Comparison of ENCODE assay signal across 22 cellular contexts in the genomic region with DNA sequence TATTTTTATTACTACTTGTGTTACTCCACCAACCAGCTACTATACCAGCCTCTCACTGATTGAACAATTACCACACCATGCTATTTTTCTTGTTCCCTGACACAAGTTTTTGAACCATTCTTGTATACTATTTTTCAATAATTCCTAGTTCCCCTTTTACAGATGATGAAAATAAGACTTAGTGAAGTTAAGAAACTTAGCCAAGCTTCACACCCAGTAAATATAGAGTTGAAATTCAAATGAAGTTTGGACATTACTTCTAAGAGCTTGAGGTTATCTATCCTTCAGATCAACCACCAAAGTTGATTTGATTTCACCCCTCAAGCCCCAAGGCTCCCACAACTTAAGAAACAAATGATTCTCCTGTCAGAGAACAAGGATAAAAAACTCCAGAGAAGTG. TPM values are rescaled to one million over a fixed set of nuclear protein-coding genes. Genes with fewer than 3 reads are reported as not detected.
DNase-seq lines count a peak whose midpoint lies in the region; ATAC-seq, FAIRE-seq and TF ChIP-seq lines count a peak whose summit lies in the region.
"Had no signal": no experiment of that assay in that cellular context is flagged by ENCODE, and none has a peak within 500 bp of the region (broad histone marks: within the 10 kb centered on the region; RNA-seq: fewer than 3 reads in every experiment).

No MANE protein-coding gene starts in this region.

- H3K4me3 ChIP-seq in GM12878 = no peak overlapping the region
- no peak overlapping the region for H3K4me3 ChIP-seq in sigmoid colon
- H3K4me3 ChIP-seq: BLaER1, K562, spleen, stomach, uterus had no signal

- H3K4me3 Mint-ChIP-seq in activated CD4-positive, alpha-beta T cell treated with anti-CD3 and anti-CD28 coated beads for 36 hours = no peak overlapping the region
- H3K4me3 Mint-ChIP-seq: activated CD4-positive, alpha-beta memory T cell treated with anti-CD3 and anti-CD28 coated beads, Interleukin-2, amount 10 ng/mL, durations not matched to agents 7 days and 5 days; activated T-helper 1 cell treated with anti-CD3 and anti-CD28 coated beads, Interleukin-12 subunit alpha, Interleukin-12 subunit beta, Interleukin-2, Interleukin-4 antibody, amounts not matched to agents 30 ng/mL and 10 ng/mL and 1 ng/mL, durations not matched to agents 14 hours and 24 hours and 36 hours had no signal

- H3K36me3 Mint-ChIP-seq in activated CD4-positive, alpha-beta T cell treated with anti-CD3 and anti-CD28 coated beads for 36 hours (ENCODE audit: low read depth) = peaks cover under 1% of the 10 kb centered on the region

- CTCF ChIA-PET in GM12878 (lab: Yijun Ruan, JAX) (interaction anchor here (0.8 to 1.6 kb wide), 6 partner anchors 13 to 670 kb away, joined by 3 to 5 read pairs (median 3); no protein-coding TSS in a partner anchor), HEK293T (lab: Yijun Ruan, JAX) (no interaction called here)
- CTCF ChIA-PET in activated CD4-positive, alpha-beta T cell treated with anti-CD3 and anti-CD28 coated beads for 36 hours (lab: Charles Lee) = interaction anchor here (0.5 to 2.6 kb wide), 2 partner anchors 21 kb away, joined by 3 to 8 read pairs; no protein-coding TSS in a partner anchor

- H3K9ac ChIP-seq in GM12878 (ENCODE audit: control insufficient read depth, insufficient read depth, low read length) = no peak overlapping the region
- H3K9ac ChIP-seq: BLaER1 had no signal

- H3K36me3 ChIP-seq in GM12878 (ENCODE audit: control insufficient read depth in 2 of 2, insufficient read depth in 2 of 2, low read length in 1 of 2) = no peaks in the 10 kb centered on the region
- no peaks in the 10 kb centered on the region for H3K36me3 ChIP-seq in sigmoid colon
- H3K36me3 ChIP-seq: BLaER1, spleen, stomach, uterus had no signal

- no TSS peak for BruUV-seq in GM12878 (replicated peaks; lab: Mats Ljungman, UMichigan)

- no peak overlapping the region for H3K27ac Mint-ChIP-seq in activated CD4-positive, alpha-beta T cell treated with anti-CD3 and anti-CD28 coated beads for 36 hours
- H3K27ac Mint-ChIP-seq: activated CD4-positive, alpha-beta memory T cell treated with anti-CD3 and anti-CD28 coated beads, Interleukin-2, amount 10 ng/mL, durations not matched to agents 7 days and 5 days; activated T-helper 1 cell treated with anti-CD3 and anti-CD28 coated beads, Interleukin-12 subunit alpha, Interleukin-12 subunit beta, Interleukin-2, Interleukin-4 antibody, amounts not matched to agents 30 ng/mL and 10 ng/mL and 1 ng/mL, durations not matched to agents 14 hours and 24 hours and 36 hours had no signal

- intact Hi-C loops in GM12878 (cut with micrococcal nuclease; ENCODE audit: unreplicated experiment) (no loop called here), sigmoid colon (cut with DNase I) (no loop called here)
- intact Hi-C loops in activated CD4-positive, alpha-beta T cell treated with anti-CD3 and anti-CD28 coated beads for 36 hours (cut with DNase I, micrococcal nuclease) = no loop called here

- RAD21 ChIA-PET in GM12878 (lab: Charles Lee; ENCODE audit: unreplicated experiment) = interaction anchor here (1.3 to 2.3 kb wide), 2 partner anchors 19 to 21 kb away, joined by 3 to 9 read pairs; no protein-coding TSS in a partner anchor

- POLR2A ChIA-PET in GM12878 (lab: Charles Lee) = no interaction called here
- POLR2A ChIA-PET in HEK293T (lab: Yijun Ruan, JAX) = no interaction called here
- POLR2A ChIA-PET in activated CD4-positive, alpha-beta T cell treated with anti-CD3 and anti-CD28 coated beads for 36 hours (lab: Charles Lee) = no interaction called here

- H3K27ac ChIP-seq in GM12878 (ENCODE audit: control insufficient read depth, insufficient read depth) (no peak overlapping the region), sigmoid colon (no peak overlapping the region)
- H3K27ac ChIP-seq: BLaER1, foreskin keratinocyte, HL-60, spleen, uterus had no signal

- TF ChIP-seq EP300 in GM12878 (IDR thresholded peaks at IDR 0.05; ENCODE audit: borderline replicate concordance in 1 of 2, control insufficient read depth in 1 of 2, low read depth in 2 of 2, low read length in 2 of 2) = no peak
- no peak for TF ChIP-seq EP300 in sigmoid colon (IDR thresholded peaks at IDR 0.05)

- FAIRE-seq in GM12878 (lab: Jason Lieb, UNC) = no peak
- FAIRE-seq: K562 had no signal

- TF ChIP-seq POLR2A in GM12878 (IDR thresholded peaks at IDR 0.05; ENCODE audit: low read depth, low read length) = no peak
- TF ChIP-seq POLR2A in sigmoid colon (IDR thresholded peaks at IDR 0.05) = no peak

- H3K9me3 ChIP-seq in GM12878 (replicated peaks; ENCODE audit: control insufficient read depth, insufficient read depth, low read length) (no peaks in the 10 kb centered on the region), sigmoid colon (no peaks in the 10 kb centered on the region)
- H3K9me3 ChIP-seq: BLaER1, spleen, stomach, uterus had no signal

- H2AFZ ChIP-seq in GM12878 (ENCODE audit: control insufficient read depth, low read depth, low read length) = no peak overlapping the region

- H3K4me1 ChIP-seq in GM12878 (ENCODE audit: control insufficient read depth, insufficient read depth, low read length) (peaks cover 30% of the 10 kb centered on the region), sigmoid colon (peaks cover 0 to 7% (median 0%) of the 10 kb centered on the region in 4 donors)
- H3K4me1 ChIP-seq: foreskin keratinocyte, uterus had no signal

- DNase-seq in GM12878 (ENCODE audit: low read depth, low spot score) (no peak), HEK293T (ENCODE audit: extremely low spot score) (no peak), sigmoid colon (no peak)
- no peak for DNase-seq in activated CD4-positive, alpha-beta T cell treated with anti-CD3 and anti-CD28 coated beads for 36 hours
- DNase-seq: activated CD4-positive, alpha-beta memory T cell treated with anti-CD3 and anti-CD28 coated beads, Interleukin-2, amount 10 ng/mL, durations not matched to agents 7 days and 5 days; DMS53; foreskin keratinocyte; HCEC 1CT; left ventricle myocardium superior; NCI-H1417; NCI-H345; spleen; stomach; uterus had no signal

- H3K4me2 ChIP-seq in GM12878 (ENCODE audit: control insufficient read depth, insufficient read depth) = peak overlapping the region; percentile 18; the same call in 1 of the 2 replicates

- TF ChIP-seq CTCF in GM12878 (IDR thresholded peaks at IDR 0.05 in 2 of 3, conservative IDR thresholded peaks at IDR 0.05 in 1 of 3; ENCODE audit: control insufficient read depth in 2 of 3, extremely low read depth in 1 of 3, insufficient read depth in 1 of 3, low read depth in 3 of 3, low read length in 3 of 3) = no peak
- TF ChIP-seq CTCF in sigmoid colon (IDR thresholded peaks at IDR 0.05) = no peak

- SMC1A ChIA-PET in GM12878 (lab: Charles Lee; ENCODE audit: uncharacterized antibody, unreplicated experiment) = interaction anchor here (0.6 to 3.2 kb wide), 4 partner anchors 13 to 152 kb away, joined by 3 to 14 read pairs (median 6); no protein-coding TSS in a partner anchor

- H3K27me3 ChIP-seq in GM12878 (replicated peaks in 1 of 2; ENCODE audit: control insufficient read depth in 2 of 2, insufficient read depth in 2 of 2, low read length in 1 of 2) (no peaks in the 10 kb centered on the region), sigmoid colon (no peaks in the 10 kb centered on the region)
- H3K27me3 ChIP-seq: BLaER1, spleen, stomach, uterus had no signal

- in situ Hi-C loops in GM12878 (cut with MboI) = no loop called here

- H4K20me1 ChIP-seq in GM12878 (ENCODE audit: control insufficient read depth, insufficient read depth) = no peaks in the 10 kb centered on the region
- H4K20me1 ChIP-seq: BLaER1 had no signal

- no peak for TF ChIP-seq RAD21 in GM12878 (IDR thresholded peaks at IDR 0.05; ENCODE audit: insufficient read depth, low read depth, low read length)

- peaks cover 11% of the 10 kb centered on the region for H3K4me1 Mint-ChIP-seq in activated CD4-positive, alpha-beta T cell treated with anti-CD3 and anti-CD28 coated beads for 36 hours

- H3K27me3 Mint-ChIP-seq in activated CD4-positive, alpha-beta T cell treated with anti-CD3 and anti-CD28 coated beads for 36 hours = no peaks in the 10 kb centered on the region

- no peaks in the 10 kb centered on the region for H3K79me2 ChIP-seq in GM12878 (ENCODE audit: control insufficient read depth, insufficient read depth, low read length)

- H3K9me3 Mint-ChIP-seq in activated CD4-positive, alpha-beta T cell treated with anti-CD3 and anti-CD28 coated beads for 36 hours (ENCODE audit: low read depth) = no peaks in the 10 kb centered on the region
- H3K9me3 Mint-ChIP-seq: activated T-helper 1 cell treated with anti-CD3 and anti-CD28 coated beads, Interleukin-12 subunit alpha, Interleukin-12 subunit beta, Interleukin-2, Interleukin-4 antibody, amounts not matched to agents 30 ng/mL and 10 ng/mL and 1 ng/mL, durations not matched to agents 14 hours and 24 hours and 36 hours had no signal

- peak; percentile 70 for ATAC-seq in GM18861 (IDR thresholded peaks at IDR 0.05; ENCODE audit: unreplicated experiment)
- ATAC-seq in GM21447 (IDR thresholded peaks at IDR 0.05; ENCODE audit: unreplicated experiment) = peak; percentile 54
- peak; percentile 53 for ATAC-seq in HG03064 (IDR thresholded peaks at IDR 0.05; ENCODE audit: low read depth, unreplicated experiment)
- peak; percentile 75 for ATAC-seq in GM12878
- no peak for ATAC-seq in activated CD4-positive, alpha-beta T cell treated with anti-CD3 and anti-CD28 coated beads for 36 hours
- ATAC-seq: foreskin keratinocyte, K562, left ventricle myocardium superior had no signal

TF ChIP-seq in HEK293T, 16 proteins besides CTCF, POLR2A, EP300 and RAD21 (continues in another document):
- TF ChIP-seq ARNT (IDR thresholded peaks at IDR 0.05) (no peak), LEF1 (IDR thresholded peaks at IDR 0.05; ENCODE audit: borderline replicate concordance) (no peak)

RNA-seq across cellular contexts. Expression of a gene that starts 13.1 kb away (rescaled TPM):
- 1.1 and 1.2 TPM in 2 replicates for total RNA-seq in GM12878 (2013; cell fraction: nucleolus; rRNA removed)
- total RNA-seq in GM12878 (2014; rRNA removed) (0.45 and 0.54 TPM in 2 replicates), GM12878 (2014; rRNA removed; fragmentation: Illumina TruSeq; extraction: Trizol) (0.72 and 0.78 TPM in 2 replicates), GM12878 (2021) (0.56 TPM in 2 replicates), sigmoid colon (1 to 10 TPM in 1 of 4 donors, under 1 TPM in 1, not detected in 2; 0.71 to 2.2 TPM)
- 2.0 TPM for polyA plus RNA-seq in GM12878 (2011; ENCODE audit: low read depth)
- polyA plus RNA-seq in GM12878 (2011; rRNA removed) (0.24 and 0.34 TPM in 2 replicates), GM12878 (2014; fragmentation: Illumina TruSeq; extraction: Trizol) (0.87 and 1.00 TPM in 2 replicates), GM12878 (2014; fragmentation: Nextera tagmentation; extraction: Ambion mirVana) (under 1 TPM; 0.21 to 0.51 TPM), GM12878 (2014; rRNA removed) (0.67 and 0.74 TPM in 2 replicates), GM12878 (2016; fragmentation: Nextera tagmentation; extraction: Ambion mirVana) (1 to 10 TPM in 1 of 2 experiments, under 1 TPM in 1; 0.54 to 1.4 TPM), sigmoid colon (100 to 1,000 TPM in 2 of 3 donors, 10 to 100 TPM in 1; 35.4 to 198 (median 154) TPM)
- 0.23 and 0.25 TPM in 2 replicates for polyA plus RNA-seq in GM12878 (2011; cell fraction: cytosol; rRNA removed)
- polyA plus RNA-seq in GM12878 (2011; cell fraction: nucleus; rRNA removed) = 0.51 and 0.66 TPM in 2 replicates
- 3.0 and 5.4 TPM in 2 replicates for polyA plus RNA-seq in GM12878 (2012)
- 0.67 and 0.80 TPM in 2 replicates for polyA minus RNA-seq in GM12878 (2011; rRNA and poly(A)+ RNA removed)
- not detected in 2 replicates for polyA minus RNA-seq in GM12878 (2011; cell fraction: cytosol; rRNA and poly(A)+ RNA removed)
- polyA minus RNA-seq in GM12878 (2011; cell fraction: nucleus; rRNA and poly(A)+ RNA removed) = 0.96 and 0.97 TPM in 2 replicates
- total RNA-seq in activated CD4-positive, alpha-beta T cell treated with anti-CD3 and anti-CD28 coated beads for 36 hours = under 1 TPM; 0.09 to 0.14 TPM
- total RNA-seq: activated CD4-positive, alpha-beta memory T cell treated with anti-CD3 and anti-CD28 coated beads, Interleukin-2, amount 10 ng/mL, durations not matched to agents 7 days and 5 days; activated T-helper 1 cell treated with anti-CD3 and anti-CD28 coated beads, Interleukin-12 subunit alpha, Interleukin-12 subunit beta, Interleukin-2, Interleukin-4 antibody, amounts not matched to agents 30 ng/mL and 10 ng/mL and 1 ng/mL, durations not matched to agents 14 hours and 24 hours and 36 hours; foreskin keratinocyte; left ventricle myocardium superior; SK-MEL-5 had no signal
- polyA plus RNA-seq: foreskin keratinocyte had no signal
